2 cellular contexts compared by ENCODE assay signal in the genomic region with DNA sequence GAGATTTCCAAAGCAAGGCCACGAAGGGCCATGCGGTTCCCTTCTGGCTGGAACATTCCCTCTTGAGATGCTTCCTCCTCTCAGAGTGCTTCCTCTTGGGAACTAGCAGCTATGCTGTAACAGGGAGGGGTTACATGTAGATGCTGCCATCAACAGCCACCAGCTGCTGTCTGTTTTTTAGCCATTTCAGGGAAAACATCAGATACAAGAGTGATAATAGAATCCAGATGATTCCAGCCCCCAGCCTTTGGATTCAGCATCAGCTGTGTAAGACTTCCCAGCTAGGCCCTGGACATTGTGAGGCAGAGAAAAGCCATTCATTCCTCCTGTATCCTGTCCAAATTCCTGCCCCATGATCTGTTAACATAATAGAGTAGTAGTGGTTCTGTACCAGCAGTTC.
TF ChIP-seq lines count a peak whose summit lies in the region.

No MANE protein-coding gene starts in this region.

TF ChIP-seq in SK-N-SH, 30 proteins besides CTCF, POLR2A, EP300 and RAD21 (continued from another document):
- no peak for TF ChIP-seq REST (IDR thresholded peaks at IDR 0.05; ENCODE audit: low read depth, low read length)
- TF ChIP-seq MXI1 (IDR thresholded peaks at IDR 0.05; ENCODE audit: low read depth, low read length) = no peak
- no peak for TF ChIP-seq NFIC (IDR thresholded peaks at IDR 0.05; ENCODE audit: borderline replicate concordance)
- no peak for TF ChIP-seq ELF1 (IDR thresholded peaks at IDR 0.05)

TF ChIP-seq in SK-N-SH treated with all-trans-retinoic acid at 6 μM for 48 hours, 23 proteins besides CTCF, POLR2A, EP300 and RAD21 (continued from another document):
- no peak for TF ChIP-seq POU6F1 (CRISPR knock-in tag; IDR thresholded peaks at IDR 0.05; ENCODE audit: borderline replicate concordance, low read depth)
- TF ChIP-seq CSDC2 (CRISPR knock-in tag; IDR thresholded peaks at IDR 0.05) = no peak
- TF ChIP-seq CREB5 (CRISPR knock-in tag; IDR thresholded peaks at IDR 0.05; ENCODE audit: low read depth) = no peak
- TF ChIP-seq, protein P1, sequence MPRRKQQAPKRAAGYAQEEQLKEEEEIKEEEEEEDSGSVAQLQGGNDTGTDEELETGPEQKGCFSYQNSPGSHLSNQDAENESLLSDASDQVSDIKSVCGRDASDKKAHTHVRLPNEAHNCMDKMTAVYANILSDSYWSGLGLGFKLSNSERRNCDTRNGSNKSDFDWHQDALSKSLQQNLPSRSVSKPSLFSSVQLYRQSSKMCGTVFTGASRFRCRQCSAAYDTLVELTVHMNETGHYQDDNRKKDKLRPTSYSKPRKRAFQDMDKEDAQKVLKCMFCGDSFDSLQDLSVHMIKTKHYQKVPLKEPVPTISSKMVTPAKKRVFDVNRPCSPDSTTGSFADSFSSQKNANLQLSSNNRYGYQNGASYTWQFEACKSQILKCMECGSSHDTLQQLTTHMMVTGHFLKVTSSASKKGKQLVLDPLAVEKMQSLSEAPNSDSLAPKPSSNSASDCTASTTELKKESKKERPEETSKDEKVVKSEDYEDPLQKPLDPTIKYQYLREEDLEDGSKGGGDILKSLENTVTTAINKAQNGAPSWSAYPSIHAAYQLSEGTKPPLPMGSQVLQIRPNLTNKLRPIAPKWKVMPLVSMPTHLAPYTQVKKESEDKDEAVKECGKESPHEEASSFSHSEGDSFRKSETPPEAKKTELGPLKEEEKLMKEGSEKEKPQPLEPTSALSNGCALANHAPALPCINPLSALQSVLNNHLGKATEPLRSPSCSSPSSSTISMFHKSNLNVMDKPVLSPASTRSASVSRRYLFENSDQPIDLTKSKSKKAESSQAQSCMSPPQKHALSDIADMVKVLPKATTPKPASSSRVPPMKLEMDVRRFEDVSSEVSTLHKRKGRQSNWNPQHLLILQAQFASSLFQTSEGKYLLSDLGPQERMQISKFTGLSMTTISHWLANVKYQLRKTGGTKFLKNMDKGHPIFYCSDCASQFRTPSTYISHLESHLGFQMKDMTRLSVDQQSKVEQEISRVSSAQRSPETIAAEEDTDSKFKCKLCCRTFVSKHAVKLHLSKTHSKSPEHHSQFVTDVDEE (CRISPR knock-in tag; IDR thresholded peaks at IDR 0.05) = no peak
- TF ChIP-seq, protein P2, sequence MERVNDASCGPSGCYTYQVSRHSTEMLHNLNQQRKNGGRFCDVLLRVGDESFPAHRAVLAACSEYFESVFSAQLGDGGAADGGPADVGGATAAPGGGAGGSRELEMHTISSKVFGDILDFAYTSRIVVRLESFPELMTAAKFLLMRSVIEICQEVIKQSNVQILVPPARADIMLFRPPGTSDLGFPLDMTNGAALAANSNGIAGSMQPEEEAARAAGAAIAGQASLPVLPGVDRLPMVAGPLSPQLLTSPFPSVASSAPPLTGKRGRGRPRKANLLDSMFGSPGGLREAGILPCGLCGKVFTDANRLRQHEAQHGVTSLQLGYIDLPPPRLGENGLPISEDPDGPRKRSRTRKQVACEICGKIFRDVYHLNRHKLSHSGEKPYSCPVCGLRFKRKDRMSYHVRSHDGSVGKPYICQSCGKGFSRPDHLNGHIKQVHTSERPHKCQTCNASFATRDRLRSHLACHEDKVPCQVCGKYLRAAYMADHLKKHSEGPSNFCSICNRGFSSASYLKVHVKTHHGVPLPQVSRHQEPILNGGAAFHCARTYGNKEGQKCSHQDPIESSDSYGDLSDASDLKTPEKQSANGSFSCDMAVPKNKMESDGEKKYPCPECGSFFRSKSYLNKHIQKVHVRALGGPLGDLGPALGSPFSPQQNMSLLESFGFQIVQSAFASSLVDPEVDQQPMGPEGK (CRISPR knock-in tag; IDR thresholded peaks at IDR 0.05; ENCODE audit: borderline replicate concordance) = no peak
- TF ChIP-seq RARB (CRISPR knock-in tag; IDR thresholded peaks at IDR 0.05) = no peak
- TF ChIP-seq ESRRG (CRISPR knock-in tag; IDR thresholded peaks at IDR 0.05) = no peak
